16 cellular contexts compared by ENCODE assay signal in genomic region chr20:43658723-43659419, GRCh38. TPM values are rescaled to one million over a fixed set of nuclear protein-coding genes. Genes with fewer than 3 reads are reported as not detected.
A peak's percentile ranks its signal among the peaks of the same experiment; 100 is the strongest.
DNase-seq lines count a peak whose midpoint lies in the region; ATAC-seq and TF ChIP-seq lines count a peak whose summit lies in the region.
"Had no signal": no experiment of that assay in that cellular context is flagged by ENCODE, and none has a peak within 500 bp of the region (broad histone marks: within the 10 kb centered on the region; RNA-seq: fewer than 3 reads in every experiment).

No MANE protein-coding gene starts in this region.

- no peak overlapping the region for H3K23ac ChIP-seq in H9 (ENCODE audit: insufficient read length, low read depth, low read length)

- peaks cover 4% of the 10 kb centered on the region for H3K23me2 ChIP-seq in H9 (ENCODE audit: insufficient read length, low read depth, low read length, poor library complexity, severe bottlenecking)

- peak overlapping the region; percentile 46 to 95; a peak in 1 of 5 replicates for H3K4me3 Mint-ChIP-seq in H9

- no peak overlapping the region for H3K18ac ChIP-seq in H9 (ENCODE audit: insufficient read length, low read depth, low read length)

- H3K4me1 Mint-ChIP-seq in H9, result peaks cover 0 to 5% of the 10 kb centered on the region in 2 experiments; a peak in 1 of 4 replicates

- TF ChIP-seq CTCF in H9 (conservative IDR thresholded peaks at IDR 0.05), result peak; percentile 51
- no peak for TF ChIP-seq CTCF in VCaP (conservative IDR thresholded peaks at IDR 0.05)

- DNase-seq in DMS 273 (lab: John Stamatoyannopoulos, UW; ENCODE audit: unreplicated experiment) (peak; percentile 20), DMS 273 treated with DMSO at 0.1 percent for 48 hours (lab: John Stamatoyannopoulos, UW) (no peak), H9 (no peak), islet precursor cell (peak; percentile 44), DMS114 treated with DMSO at 0.1 percent for 48 hours (lab: John Stamatoyannopoulos, UW; ENCODE audit: unreplicated experiment) (no peak), GM23248 (no peak)
- DNase-seq: 8988T, mesendoderm, NCI-H226, ovary, transverse colon had no signal

- no peak overlapping the region for H3K27ac Mint-ChIP-seq in H9

- no peak overlapping the region for H2BK15ac ChIP-seq in H9 (ENCODE audit: low read depth, low read length)

- no peak overlapping the region for H3T11ph ChIP-seq in H9 (ENCODE audit: low read length)

- no peaks in the 10 kb centered on the region for H3F3A ChIP-seq in GM23248 (ENCODE audit: insufficient read depth)

- no peaks in the 10 kb centered on the region for H3K4me1 ChIP-seq in H9 (ENCODE audit: insufficient read depth, low read length)
- H3K4me1 ChIP-seq in GM23248 (ENCODE audit: insufficient read depth), result no peaks in the 10 kb centered on the region

- no peak overlapping the region for H3K56ac ChIP-seq in H9 (ENCODE audit: insufficient read length, low read depth, low read length)

- no peak overlapping the region for H2AFZ ChIP-seq in H9 (ENCODE audit: low read length)
- H2AFZ ChIP-seq in GM23248, result no peak overlapping the region

- H3K36me3 Mint-ChIP-seq in H9 (ENCODE audit: insufficient read depth in 1 of 3, low read depth in 3 of 3), result no peaks in the 10 kb centered on the region

- no peak overlapping the region for H2BK120ac ChIP-seq in H9 (ENCODE audit: low read depth, low read length, poor library complexity, severe bottlenecking)

- H3K9me3 ChIP-seq in H9 (ENCODE audit: control insufficient read depth, low read depth, low read length) (no peaks in the 10 kb centered on the region), GM23248 (ENCODE audit: low read depth) (no peaks in the 10 kb centered on the region)
- H3K9me3 ChIP-seq: ovary, Peyer's patch, transverse colon had no signal

- no peaks in the 10 kb centered on the region for H3K36me3 ChIP-seq in GM23248 (ENCODE audit: low read depth)
- H3K36me3 ChIP-seq: ovary, Peyer's patch, transverse colon had no signal

- H3K79me2 ChIP-seq in H9 (ENCODE audit: insufficient read depth, low read length) (no peaks in the 10 kb centered on the region), GM23248 (ENCODE audit: insufficient read depth) (no peaks in the 10 kb centered on the region)

- no peak overlapping the region for H4K91ac ChIP-seq in H9 (ENCODE audit: insufficient read length, low read depth, low read length)

- H3K14ac ChIP-seq in H9 (ENCODE audit: insufficient read depth, low read length), result no peak overlapping the region

- H4K20me1 ChIP-seq in H9 (ENCODE audit: control insufficient read depth, insufficient read depth, insufficient read length) (no peaks in the 10 kb centered on the region), GM23248 (ENCODE audit: insufficient read depth) (no peaks in the 10 kb centered on the region)

- peaks cover 1% of the 10 kb centered on the region; the same call in 1 of the 2 replicates for H3K27me3 Mint-ChIP-seq in H9 (ENCODE audit: low read depth)

- no peaks in the 10 kb centered on the region for H3K9me3 Mint-ChIP-seq in H9
- H3K9me3 Mint-ChIP-seq: T-helper 2 cell treated with Interferon-gamma antibody and Interleukin-4, amounts not matched to agents 5 μg/mL and 100 μg/mL, for 36 hours had no signal

- no peaks in the 10 kb centered on the region for H3K27me3 ChIP-seq in H9 (ENCODE audit: insufficient read depth, low read length)
- H3K27me3 ChIP-seq in GM23248 (replicated peaks; ENCODE audit: insufficient read depth), result no peaks in the 10 kb centered on the region
- H3K27me3 ChIP-seq: ovary, Peyer's patch, transverse colon had no signal

- no peaks in the 10 kb centered on the region for H3K9me2 ChIP-seq in GM23248 (ENCODE audit: insufficient read depth)

- no peak overlapping the region for H2BK5ac ChIP-seq in H9 (ENCODE audit: insufficient read length, low read length)

- no peak overlapping the region for H3K4me3 ChIP-seq in GM23248
- H3K4me3 ChIP-seq: ovary had no signal

- H4K8ac ChIP-seq in H9 (replicated peaks; ENCODE audit: insufficient read length, low read depth, low read length), result no peak overlapping the region

- WGBS in H9 (ENCODE audit: extremely low coverage, insufficient read length, low lambda C conversion rate), result no CpG with 5 or more reads among the region's 6 CpGs
- WGBS in GM23248 (ENCODE audit: low coverage in 1 of 2, low lambda C conversion rate in 2 of 2, missing lambda C conversion rate in 2 of 2), 2 experiments, result 89% methylated on average over 6 of the region's 6 CpGs

- no peak overlapping the region for H3K4ac ChIP-seq in H9 (ENCODE audit: low read depth, low read length)

- no peak overlapping the region for H2BK20ac ChIP-seq in H9 (ENCODE audit: low read depth, low read length, poor library complexity, severe bottlenecking)

- in situ Hi-C loops in GM23248 (cut with MboI), result no loop called here

- H3K9ac ChIP-seq in H9 (ENCODE audit: extremely low read depth, insufficient read length, low read length) (no peak overlapping the region), GM23248 (no peak overlapping the region)

- H3K79me1 ChIP-seq in H9 (ENCODE audit: insufficient read depth, low read depth, low read length, poor library complexity, severe bottlenecking), result no peaks in the 10 kb centered on the region

- H2BK12ac ChIP-seq in H9 (ENCODE audit: insufficient read length, low read depth, low read length), result no peak overlapping the region

- ATAC-seq in GM18858 (IDR thresholded peaks at IDR 0.05; ENCODE audit: unreplicated experiment), result no peak

- no peak overlapping the region for H2AK5ac ChIP-seq in H9 (ENCODE audit: insufficient read length, low read length)

- H3K4me2 ChIP-seq in H9 (ENCODE audit: insufficient read depth, insufficient read length, low read length), result no peak overlapping the region
- H3K4me2 ChIP-seq in GM23248 (ENCODE audit: unreplicated experiment), result no peak overlapping the region

- H4K5ac ChIP-seq in H9 (ENCODE audit: insufficient read length, low read depth, low read length), result no peak overlapping the region

- no peak overlapping the region for H3K27ac ChIP-seq in H9 (ENCODE audit: insufficient read length, low read depth, low read length)
- H3K27ac ChIP-seq in VCaP, result peak overlapping the region; percentile 85
- no peak overlapping the region for H3K27ac ChIP-seq in GM23248
- H3K27ac ChIP-seq: coronary artery, ovary had no signal

RNA-seq across cellular contexts. Expression of gene MYBL2, which starts 8.0 kb away (rescaled TPM):
- 159 and 165 TPM in 2 replicates for total RNA-seq in H9 (2021)
- 6.1 and 8.1 TPM in 2 replicates for total RNA-seq in GM23248 (2014; rRNA removed; shearing (Covaris generic))
- polyA plus RNA-seq in GM23248 (2016; fragmentation: Nextera tagmentation; extraction: Ambion mirVana), result 11.7 and 12.9 TPM in 2 replicates

Comparison
In these comparisons a context has a peak if more than half of its experiments do, and no peak if none do; other contexts are left out.
1. DNase-seq: peak in DMS 273 (single experiment) and islet precursor cell (single experiment); none in DMS 273 treated with DMSO at 0.1 percent for 48 hours (single experiment), H9 (single experiment), DMS114 treated with DMSO at 0.1 percent for 48 hours (single experiment) and GM23248 (single experiment).
2. RNA of gene MYBL2, which starts 8.0 kb away (total RNA-seq): 159 to 165 TPM in H9; 6.1 to 8.1 TPM in GM23248; every median in the first group is over 10 times any median in the second.